In genomic region chr9:77871483-77871882, GRCh38 we compare ENCODE assay signal across 8 cellular contexts.
"Had no signal": no experiment of that assay in that cellular context is flagged by ENCODE, and none has a peak within 500 bp of the region (broad histone marks: within the 10 kb centered on the region; RNA-seq: fewer than 3 reads in every experiment).

No MANE protein-coding gene starts in this region.

- H3K4me3 Mint-ChIP-seq: GM23338 had no signal

- ATAC-seq: GM23338, K562 had no signal

- H3K27ac Mint-ChIP-seq: GM23338 had no signal

- H3K9me3 Mint-ChIP-seq: GM23338 had no signal

- H3K4me3 ChIP-seq: GM23338, K562 had no signal

- DNase-seq: H7, HCEC 1CT, IMR-90, KG1 had no signal

- H2AFZ ChIP-seq: GM23338 had no signal

- FAIRE-seq: H1, HTR-8/SVneo, K562 had no signal

- H3K4me2 ChIP-seq: GM23338 had no signal
